ENCODE assay signal across 33 cellular contexts in the genomic region with DNA sequence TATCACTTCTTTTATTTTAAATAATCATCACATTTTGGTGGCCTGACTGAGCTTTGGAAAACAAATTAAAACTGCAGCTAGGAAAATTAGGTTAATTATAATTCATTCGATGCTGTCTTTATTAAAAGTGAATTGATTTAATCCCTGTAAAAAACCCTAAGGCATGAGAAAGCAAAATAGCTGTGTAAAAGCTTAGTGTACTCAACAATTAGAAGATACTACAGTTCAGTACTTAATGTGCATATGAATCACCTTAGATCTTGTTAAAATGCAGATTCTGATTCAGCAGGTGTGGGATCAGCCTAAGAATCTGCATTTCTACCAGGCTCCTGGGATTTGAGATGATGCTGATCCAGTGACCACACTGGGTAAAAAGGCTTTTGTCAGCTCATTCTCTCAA.
"Had no signal": no experiment of that assay in that cellular context is flagged by ENCODE, and none has a peak within 500 bp of the region (broad histone marks: within the 10 kb centered on the region; RNA-seq: fewer than 3 reads in every experiment).

No MANE protein-coding gene starts in this region.

- H3K36me3 ChIP-seq: adrenal gland, cardiac muscle cell had no signal

- H3K27ac ChIP-seq: adrenal gland, cardiac muscle cell, VCaP had no signal

- H3K9me3 ChIP-seq: adrenal gland had no signal

- FAIRE-seq: astrocyte, bronchial epithelial cell had no signal

- DNase-seq: activated CD4-positive, alpha-beta memory T cell treated with anti-CD3 and anti-CD28 coated beads for 36 hours; activated CD4-positive, alpha-beta T cell treated with anti-CD3 and anti-CD28 coated beads for 1 hour; activated CD4-positive, alpha-beta T cell treated with anti-CD3 and anti-CD28 coated beads for 36 hours; activated CD4-positive, alpha-beta T cell treated with anti-CD3 and anti-CD28 coated beads for 48 hours; activated CD4-positive, alpha-beta T cell treated with anti-CD3 and anti-CD28 coated beads, Interleukin-2, amount 10 ng/mL, durations not matched to agents 7 days and 5 days; activated CD4-positive, CD25-positive, alpha-beta regulatory T cell; activated CD8-positive, alpha-beta memory T cell treated with anti-CD3 and anti-CD28 coated beads, Interleukin-2, amount 50 U/mL, for 4 hours; activated CD8-positive, alpha-beta T cell treated with anti-CD3 and anti-CD28 coated beads for 36 hours; activated effector memory CD4-positive, alpha-beta T cell treated with anti-CD3 and anti-CD28 coated beads, Interleukin-2, amount 50 U/mL, for 16 hours; activated gamma-delta T cell treated with Interleukin-2 at 50 U/mL for 16 hours; activated naive CD4-positive, alpha-beta T cell; activated naive CD4-positive, alpha-beta T cell treated with anti-CD3 and anti-CD28 coated beads for 36 hours; activated naive CD4-positive, alpha-beta T cell treated with anti-CD3 and anti-CD28 coated beads, Interleukin-2, amount 50 U/mL, for 16 hours; activated naive CD8-positive, alpha-beta T cell treated with anti-CD3 and anti-CD28 coated beads for 36 hours; activated T-cell treated with anti-CD3 and anti-CD28 coated beads for 4 hours; activated T-cell treated with anti-CD3 and anti-CD28 coated beads, Interleukin-2, amount 50 U/mL, for 1 hour; activated T-cell treated with anti-CD3 and anti-CD28 coated beads, Interleukin-2, amount 50 U/mL, for 4 hours; activated T-cell treated with anti-CD3 and anti-CD28 coated beads, Interleukin-2, amount 50 U/mL, for 72 hours; adrenal gland; amniotic stem cell; aorta; caudate nucleus; cerebellar nuclear complex; T-helper 1 cell; T-helper 2 cell; T-helper 9 cell had no signal

- H3K27me3 ChIP-seq: adrenal gland, cardiac muscle cell had no signal

- ATAC-seq: activated CD4-positive, alpha-beta T cell treated with anti-CD3 and anti-CD28 coated beads for 36 hours; activated CD4-positive, CD25-positive, alpha-beta regulatory T cell treated with anti-CD3 and anti-CD28 coated beads, Interleukin-2, amount 50 U/mL, for 24 hours; activated CD8-positive, alpha-beta T cell treated with anti-CD3 and anti-CD28 coated beads for 36 hours; activated naive CD4-positive, alpha-beta T cell treated with anti-CD3 and anti-CD28 coated beads, Interleukin-2, amount 50 U/mL, for 72 hours; activated T-cell treated with anti-CD3 and anti-CD28 coated beads, Interleukin-2, amount 50 U/mL, for 4 hours; activated T-cell treated with anti-CD3 and anti-CD28 coated beads, Interleukin-2, amount 50 U/mL, for 72 hours; activated T-helper 17 cell treated with anti-CD3 and anti-CD28 coated beads, Interleukin-2, amount 50 U/mL, for 72 hours had no signal

- H3K4me3 ChIP-seq: adrenal gland, cardiac muscle cell had no signal

- H3K4me1 ChIP-seq: adrenal gland had no signal
